Comparison of ENCODE assay signal across 7 cellular contexts in genomic region chr21:44153214-44153888, GRCh38. TPM values are rescaled to one million over a fixed set of nuclear protein-coding genes. Genes with fewer than 3 reads are reported as not detected.
DNase-seq lines count a peak whose midpoint lies in the region; ATAC-seq and TF ChIP-seq lines count a peak whose summit lies in the region.
"Not testable (repeated sequence)": the region's sequence is repeated elsewhere in the genome, so short reads cannot be mapped to it uniquely, and the experiment has no call there.

No MANE protein-coding gene starts in this region.

- intact Hi-C loops in activated B cell treated with CpG ODN at 0.5 μM for 24 hours (cut with micrococcal nuclease); heart right ventricle (cut with DNase I): not testable (repeated sequence)

- WGBS in heart right ventricle, 2 donors = 63% methylated on average over 2 of the region's 21 CpGs; no CpG with 5 or more reads in 1 of the 2 donors

- ATAC-seq in activated B cell treated with CpG ODN at 0.5 μM for 24 hours (ENCODE audit: low read depth) (peak; percentile 1), heart right ventricle (peak in 7 of 8 donors; percentile 32 to 85 (median 43))

- H3K9me3 Mint-ChIP-seq in activated B cell treated with CpG ODN at 0.5 μM for 24 hours = not testable (repeated sequence)

- not testable (repeated sequence) for H3K4me1 ChIP-seq in heart right ventricle; neutrophil (ENCODE audit: control insufficient read depth in 1 of 2, insufficient read depth in 1 of 2, low read depth in 1 of 2, low read length in 1 of 2)

- DNase-seq in EH (ENCODE audit: low read depth) = peak; percentile 47
- DNase-seq in activated B cell treated with CpG ODN at 0.5 μM for 24 hours = not testable (repeated sequence)
- DNase-seq in activated T-helper 9 cell treated with anti-CD3 and anti-CD28 coated beads, Interleukin-2, amount 50 U/mL, for 16 hours (ENCODE audit: low read depth) = peak; percentile 19
- DNase-seq in epithelial cell of esophagus (ENCODE audit: low read depth) = peak; percentile 0
- peak in 1 of 2 donors; percentile 15 for DNase-seq in heart right ventricle

- H3K36me3 ChIP-seq in heart right ventricle, neutrophil: not testable (repeated sequence)

- TF ChIP-seq RAD21 in Ishikawa (IDR thresholded peaks at IDR 0.05; ENCODE audit: low read depth) = not testable (repeated sequence)

- TF ChIP-seq EP300 in Ishikawa (IDR thresholded peaks at IDR 0.05; ENCODE audit: borderline replicate concordance) = peak; percentile 30; the same call in 1 of the 2 replicates

- not testable (repeated sequence) for H3K27me3 ChIP-seq in heart right ventricle, neutrophil

- not testable (repeated sequence) for H3K27ac Mint-ChIP-seq in activated B cell treated with CpG ODN at 0.5 μM for 24 hours

- CTCF ChIA-PET in activated B cell treated with CpG ODN at 0.5 μM for 24 hours (lab: Charles Lee) = not testable (repeated sequence)

- not testable (repeated sequence) for H3K9me3 ChIP-seq in heart right ventricle, neutrophil

- not testable (repeated sequence) for H3K4me3 Mint-ChIP-seq in activated B cell treated with CpG ODN at 0.5 μM for 24 hours

- TF ChIP-seq CTCF in activated B cell treated with CpG ODN at 0.5 μM for 24 hours (IDR thresholded peaks at IDR 0.05); epithelial cell of esophagus (IDR thresholded peaks at IDR 0.05; ENCODE audit: insufficient read depth, low read depth, low read length, missing control alignments); heart right ventricle (IDR thresholded peaks at IDR 0.05); neutrophil (IDR thresholded peaks at IDR 0.05): not testable (repeated sequence)

- POLR2A ChIA-PET in activated B cell treated with CpG ODN at 0.5 μM for 24 hours (lab: Charles Lee) = not testable (repeated sequence)

- not testable (repeated sequence) for H3K4me3 ChIP-seq in epithelial cell of esophagus (ENCODE audit: low read length); heart right ventricle; neutrophil (ENCODE audit: low read depth in 1 of 2, low read length in 1 of 2)

- H3K4me1 Mint-ChIP-seq in activated B cell treated with CpG ODN at 0.5 μM for 24 hours = not testable (repeated sequence)

- H3K36me3 Mint-ChIP-seq in activated B cell treated with CpG ODN at 0.5 μM for 24 hours (ENCODE audit: low read depth) = not testable (repeated sequence)

- H3K27ac ChIP-seq in heart right ventricle = not testable (repeated sequence)
- peak overlapping the region; percentile 63 for H3K27ac ChIP-seq in neutrophil

- not testable (repeated sequence) for H3K27me3 Mint-ChIP-seq in activated B cell treated with CpG ODN at 0.5 μM for 24 hours

TF ChIP-seq in Ishikawa, 13 proteins besides CTCF, POLR2A, EP300 and RAD21:
- peak; percentile 79 for TF ChIP-seq EGR1 (IDR thresholded peaks at IDR 0.05)

RNA-seq across cellular contexts. Expression of gene GATD3, which starts 19.9 kb away (rescaled TPM):
- total RNA-seq in activated B cell treated with CpG ODN at 0.5 μM for 24 hours (16.7 and 18.9 TPM in 2 replicates), heart right ventricle (100 to 1,000 TPM in 4 of 10 donors, 10 to 100 TPM in 5, 1 to 10 TPM in 1; 8.2 to 310 (median 20.2) TPM)
- 100 to 1,000 TPM in 1 of 2 donors, 10 to 100 TPM in 1; 15.9 to 116 TPM for polyA plus RNA-seq in heart right ventricle

RNA-seq across cellular contexts. Expression of gene PWP2, which starts 46.2 kb away (rescaled TPM):
- total RNA-seq in activated B cell treated with CpG ODN at 0.5 μM for 24 hours (8.7 and 11.8 TPM in 2 replicates), heart right ventricle (10 to 100 TPM in 1 of 10 donors, 1 to 10 TPM in 8, not detected in 1; 1.0 to 14.8 (median 6.5) TPM)
- polyA plus RNA-seq in heart right ventricle = 1 to 10 TPM; 2.3 to 5.4 TPM
